ENCODE assay signal across 8 cellular contexts in genomic region chr7:93231799-93232672, GRCh38. TPM values are rescaled to one million over a fixed set of nuclear protein-coding genes. Genes with fewer than 3 reads are reported as not detected.
DNase-seq lines count a peak whose midpoint lies in the region; ATAC-seq and TF ChIP-seq lines count a peak whose summit lies in the region.

Gene VPS50 (plus strand): TSS chr7:93232366. CDS start chr7:93232468, 102 bp downstream.

- in situ Hi-C loops in ACHN (cut with HindIII; ENCODE audit: low pct_ligation_motif_present, low pct_unique_long_range_greater_than_20kb, low sequenced_read_pairs), result loop anchor here (25.0 kb wide), 1 partner anchor 330 kb away; the partner anchor contains the start of gene CALCR

- peaks cover 3% of the 10 kb centered on the region for H4K20me1 ChIP-seq in smooth muscle cell (ENCODE audit: low read depth)

- no peaks in the 10 kb centered on the region for H3K9me3 ChIP-seq in smooth muscle cell (replicated peaks; ENCODE audit: low read depth)

- peaks cover 5% of the 10 kb centered on the region for H3K4me1 ChIP-seq in smooth muscle cell (ENCODE audit: low read depth)

- under 1% methylated on average over 40 of the region's 40 CpGs for WGBS in smooth muscle cell (ENCODE audit: low lambda C conversion rate)

- H3K9ac ChIP-seq in smooth muscle cell (ENCODE audit: low read depth), result peak within 1 kb of the TSS; percentile 75

- peak; percentile 99 for ATAC-seq in GM18907 (IDR thresholded peaks at IDR 0.05; ENCODE audit: unreplicated experiment)
- ATAC-seq in HG03159 (IDR thresholded peaks at IDR 0.05; ENCODE audit: unreplicated experiment), result peak; percentile 99

- peaks cover 23% of the 10 kb centered on the region for H3K79me2 ChIP-seq in smooth muscle cell (ENCODE audit: low read depth)

- peak within 1 kb of the TSS; percentile 99 for H3K4me2 ChIP-seq in smooth muscle cell

- TF ChIP-seq CTCF in WI38 (IDR thresholded peaks at IDR 0.05; ENCODE audit: low read depth, low read length) (no peak), cardiac fibroblast (IDR thresholded peaks at IDR 0.05; ENCODE audit: low read depth, low read length) (no peak), smooth muscle cell (IDR thresholded peaks at IDR 0.05; ENCODE audit: borderline replicate concordance, insufficient read depth, poor library complexity, severe bottlenecking) (no peak)

- no peaks in the 10 kb centered on the region for H3K27me3 ChIP-seq in smooth muscle cell (ENCODE audit: low read depth)

- H3K4me3 ChIP-seq in WI38 (ENCODE audit: low read depth, low read length) (peak within 1 kb of the TSS; percentile 82), cardiac fibroblast (replicated peaks in 1 of 2; ENCODE audit: low read depth in 2 of 2, low read length in 2 of 2) (peak within 1 kb of the TSS; percentile 77 to 91), smooth muscle cell (peak within 1 kb of the TSS; percentile 96)

- H2AFZ ChIP-seq in smooth muscle cell (ENCODE audit: low read depth), result peak within 1 kb of the TSS; percentile 100

- no peaks in the 10 kb centered on the region for H3K36me3 ChIP-seq in smooth muscle cell (ENCODE audit: low read depth)

- H3K27ac ChIP-seq in smooth muscle cell (ENCODE audit: low read depth), result peak within 1 kb of the TSS; percentile 14

- no peaks in the 10 kb centered on the region for H3F3A ChIP-seq in smooth muscle cell (ENCODE audit: low read depth)

- peak; percentile 99 for DNase-seq in ACHN
- DNase-seq in NCI-H2227 treated with DMSO at 0.1 percent for 48 hours (lab: John Stamatoyannopoulos, UW), result peak; percentile 99
- peak; percentile 97 for DNase-seq in cardiac fibroblast (ENCODE audit: low read depth in 2 of 2)
- DNase-seq in iPS-NIHi7 (ENCODE audit: extremely low spot score), result peak; percentile 97
- DNase-seq in smooth muscle cell (lab: John Stamatoyannopoulos, UW; ENCODE audit: unreplicated experiment), result peak; percentile 49

RNA-seq across cellular contexts. Expression of gene VPS50, which starts in this region (rescaled TPM):
- 26.7 and 29.7 TPM in 2 replicates for total RNA-seq in smooth muscle cell
- polyA plus RNA-seq in smooth muscle cell, result 5.5 and 7.7 TPM in 2 replicates

Comparison
In these comparisons a context has a peak if more than half of its experiments do, and no peak if none do; other contexts are left out.
1. Peak in every context shown above with its lines: DNase-seq, ATAC-seq, H3K4me3 ChIP-seq and H3K27ac ChIP-seq.
2. DNase-seq: peak in every context shown above with its lines; median percentile 99 in ACHN; 99 in NCI-H2227 treated with DMSO at 0.1 percent for 48 hours; 97 in cardiac fibroblast; 97 in iPS-NIHi7; 49 in smooth muscle cell.